ENCODE assay signal across 12 cellular contexts in the genomic region with DNA sequence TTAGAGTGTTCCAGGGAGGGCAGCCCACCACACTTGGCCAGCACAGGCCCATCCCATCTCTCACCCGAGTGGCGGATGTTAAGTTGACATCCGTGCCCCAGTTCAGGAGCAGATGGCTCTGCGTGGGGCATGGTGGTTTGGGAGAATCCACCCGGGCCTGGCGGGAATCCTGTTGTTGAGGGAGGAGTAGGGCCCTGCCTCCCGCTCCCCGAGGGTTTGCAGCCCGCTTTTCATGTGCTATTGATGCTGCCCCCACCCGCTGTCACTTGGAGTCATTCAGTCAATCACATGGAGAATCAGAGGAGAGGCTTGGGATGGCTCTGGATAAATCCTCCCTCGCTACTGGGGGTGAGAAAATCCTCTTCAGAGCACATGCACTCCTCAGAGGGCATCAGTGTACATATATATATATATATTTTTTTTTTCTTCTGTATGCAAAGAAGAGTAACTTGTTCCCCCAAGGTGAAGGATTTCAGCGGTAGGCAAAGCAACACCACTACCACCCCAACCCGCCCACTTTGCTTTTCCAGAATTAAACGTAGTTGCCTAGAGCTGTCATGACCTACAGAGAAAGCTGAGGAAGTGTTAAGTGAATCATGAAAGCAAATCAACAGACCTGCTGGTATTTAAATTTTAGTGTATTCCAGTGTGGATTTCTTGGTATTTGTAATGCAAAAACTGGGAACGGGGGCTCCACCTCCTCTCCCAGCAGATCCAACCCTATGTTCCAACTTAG.
DNase-seq lines count a peak whose midpoint lies in the region; ATAC-seq and TF ChIP-seq lines count a peak whose summit lies in the region.
"Had no signal": no experiment of that assay in that cellular context is flagged by ENCODE, and none has a peak within 500 bp of the region (broad histone marks: within the 10 kb centered on the region; RNA-seq: fewer than 3 reads in every experiment).

No MANE protein-coding gene starts in this region.

- CTCF ChIA-PET in activated naive CD4-positive, alpha-beta T cell treated with anti-CD3 and anti-CD28 coated beads, Interleukin-2, amount 10 ng/mL, durations not matched to agents 7 days and 5 days (lab: Charles Lee): no interaction called here

- peak overlapping the region; percentile 74 for H3K4me2 ChIP-seq in KMS-11

- no peak for ATAC-seq in central memory CD8-positive, alpha-beta T cell (replicated peaks; ENCODE audit: extremely low read depth, poor library complexity, severe bottlenecking)

- H3K4me1 ChIP-seq in KMS-11 (ENCODE audit: low read depth, poor library complexity, severe bottlenecking): peaks cover 63% of the 10 kb centered on the region
- H3K4me1 ChIP-seq: colonic mucosa had no signal

- no peaks in the 10 kb centered on the region for H3K27me3 Mint-ChIP-seq in activated naive CD4-positive, alpha-beta T cell treated with anti-CD3 and anti-CD28 coated beads, Interleukin-2, amount 10 ng/mL, durations not matched to agents 7 days and 5 days
- H3K27me3 Mint-ChIP-seq in central memory CD8-positive, alpha-beta T cell: no peaks in the 10 kb centered on the region
- H3K27me3 Mint-ChIP-seq in nephron progenitor cell (ENCODE audit: low read depth, poor library complexity): peaks cover 9% of the 10 kb centered on the region

- no peak overlapping the region for H3K4me3 ChIP-seq in KMS-11 (IDR thresholded peaks at IDR 0.05; ENCODE audit: insufficient read depth, low read depth, low read length)
- H3K4me3 ChIP-seq: colonic mucosa, HAP-1 had no signal

- H3K4me1 Mint-ChIP-seq in activated naive CD4-positive, alpha-beta T cell treated with anti-CD3 and anti-CD28 coated beads, Interleukin-2, amount 10 ng/mL, durations not matched to agents 7 days and 5 days: peaks cover 17% of the 10 kb centered on the region
- H3K4me1 Mint-ChIP-seq in central memory CD8-positive, alpha-beta T cell: peaks cover 54% of the 10 kb centered on the region
- peaks cover 55% of the 10 kb centered on the region for H3K4me1 Mint-ChIP-seq in nephron progenitor cell

- H3K9ac ChIP-seq in KMS-11: peak overlapping the region; percentile 61

- no peak overlapping the region for H3K27ac Mint-ChIP-seq in activated naive CD4-positive, alpha-beta T cell treated with anti-CD3 and anti-CD28 coated beads, Interleukin-2, amount 10 ng/mL, durations not matched to agents 7 days and 5 days
- peak overlapping the region; percentile 86 for H3K27ac Mint-ChIP-seq in central memory CD8-positive, alpha-beta T cell (ENCODE audit: low read depth)
- no peak overlapping the region for H3K27ac Mint-ChIP-seq in nephron progenitor cell

- intact Hi-C loops in posterior cingulate gyrus (cut with DNase I): no loop called here

- no peak for DNase-seq in activated naive CD4-positive, alpha-beta T cell treated with anti-CD3 and anti-CD28 coated beads, Interleukin-2, amount 10 ng/mL, durations not matched to agents 7 days and 5 days
- no peak for DNase-seq in activated naive CD4-positive, alpha-beta T cell (lab: John Stamatoyannopoulos, UW)
- no peak for DNase-seq in central memory CD8-positive, alpha-beta T cell (ENCODE audit: low spot score in 2 of 2)
- DNase-seq in nephron progenitor cell (no peak), NCI-H2196 treated with DMSO at 0.1 percent for 48 hours (lab: John Stamatoyannopoulos, UW; ENCODE audit: unreplicated experiment) (no peak), posterior cingulate gyrus (no peak), GM19238 (ENCODE audit: insufficient read length, low spot score) (no peak)
- DNase-seq: colonic mucosa, GDM1, NCI-H1436 had no signal

- peak overlapping the region; percentile 78 for H3K27ac ChIP-seq in KMS-11
- H3K27ac ChIP-seq: colonic mucosa had no signal

- peak overlapping the region; percentile 50 for H2AFZ ChIP-seq in KMS-11 (ENCODE audit: low read depth)

- TF ChIP-seq CTCF in KMS-11 (conservative IDR thresholded peaks at IDR 0.05; ENCODE audit: low read depth, low read length) (no peak), nephron progenitor cell (IDR thresholded peaks at IDR 0.05) (no peak)

- H3K36me3 ChIP-seq in KMS-11 (ENCODE audit: insufficient read depth): no peaks in the 10 kb centered on the region
- H3K36me3 ChIP-seq: colonic mucosa, HAP-1 had no signal

- H3K9me3 Mint-ChIP-seq in activated naive CD4-positive, alpha-beta T cell treated with anti-CD3 and anti-CD28 coated beads, Interleukin-2, amount 10 ng/mL, durations not matched to agents 7 days and 5 days: peaks cover 8% of the 10 kb centered on the region
- no peaks in the 10 kb centered on the region for H3K9me3 Mint-ChIP-seq in central memory CD8-positive, alpha-beta T cell
- H3K9me3 Mint-ChIP-seq in nephron progenitor cell: no peaks in the 10 kb centered on the region

- no peaks in the 10 kb centered on the region for H3K27me3 ChIP-seq in KMS-11 (ENCODE audit: insufficient read depth, low read depth)
- H3K27me3 ChIP-seq: colonic mucosa had no signal

- peak overlapping the region; percentile 28 for H3K4me3 Mint-ChIP-seq in activated naive CD4-positive, alpha-beta T cell treated with anti-CD3 and anti-CD28 coated beads, Interleukin-2, amount 10 ng/mL, durations not matched to agents 7 days and 5 days
- peak overlapping the region; percentile 76 for H3K4me3 Mint-ChIP-seq in central memory CD8-positive, alpha-beta T cell
- peak overlapping the region; percentile 11 for H3K4me3 Mint-ChIP-seq in nephron progenitor cell

- no peaks in the 10 kb centered on the region for H3K79me2 ChIP-seq in KMS-11 (ENCODE audit: insufficient read depth, low read depth)

- H3K36me3 Mint-ChIP-seq in activated naive CD4-positive, alpha-beta T cell treated with anti-CD3 and anti-CD28 coated beads, Interleukin-2, amount 10 ng/mL, durations not matched to agents 7 days and 5 days: no peaks in the 10 kb centered on the region
- peaks cover 2% of the 10 kb centered on the region for H3K36me3 Mint-ChIP-seq in central memory CD8-positive, alpha-beta T cell (ENCODE audit: insufficient read depth)
- peaks cover 12% of the 10 kb centered on the region for H3K36me3 Mint-ChIP-seq in nephron progenitor cell (ENCODE audit: low read depth)

- H4K20me1 ChIP-seq in KMS-11 (ENCODE audit: insufficient read depth): no peaks in the 10 kb centered on the region

Comparison
In these comparisons a context has a peak if more than half of its experiments do, and no peak if none do; other contexts are left out.
1. H3K4me3 Mint-ChIP-seq: peak in every context shown above with its lines; median percentile 76 in central memory CD8-positive, alpha-beta T cell; 28 in activated naive CD4-positive, alpha-beta T cell treated with anti-CD3 and anti-CD28 coated beads, Interleukin-2, amount 10 ng/mL, durations not matched to agents 7 days and 5 days; 11 in nephron progenitor cell.